In genomic region chr22:21015051-21016006, GRCh38 we compare ENCODE assay signal across 8 cellular contexts. TPM values are rescaled to one million over a fixed set of nuclear protein-coding genes. Genes with fewer than 3 reads are reported as not detected.
DNase-seq lines count a peak whose midpoint lies in the region; ATAC-seq and TF ChIP-seq lines count a peak whose summit lies in the region.

P2RX6 (plus strand) TSS chr22:21015165; CDS start chr22:21015175, 10 bp downstream.

- intact Hi-C loops in dorsolateral prefrontal cortex (cut with DNase I): no loop called here

- peak; percentile 33 for DNase-seq in AG10803 (ENCODE audit: low read depth)
- peak; percentile 53 for DNase-seq in MV-4-11 (lab: John Stamatoyannopoulos, UW)
- DNase-seq in dorsolateral prefrontal cortex: peak in 5 of 10 donors; percentile 38 to 69 (median 56)
- no peak for DNase-seq in myocyte (ENCODE audit: low read depth)
- no peak for DNase-seq in SW 1271 (lab: John Stamatoyannopoulos, UW)
- DNase-seq in retina: no peak

- no peak for ATAC-seq in GM18520 (IDR thresholded peaks at IDR 0.05; ENCODE audit: unreplicated experiment)
- no peak for ATAC-seq in GM19397 (IDR thresholded peaks at IDR 0.05; ENCODE audit: unreplicated experiment)

- no peak for TF ChIP-seq CTCF in AG10803 (conservative IDR thresholded peaks at IDR 0.05; ENCODE audit: low read length)
- no peak for TF ChIP-seq CTCF in dorsolateral prefrontal cortex (IDR thresholded peaks at IDR 0.05 in 54 of 56, conservative IDR thresholded peaks at IDR 0.05 in 2 of 56; ENCODE audit: low read depth in 1 of 56, partially characterized antibody in 56 of 56)

- peak within 1 kb of the TSS; percentile 69 for H3K4me3 ChIP-seq in AG10803 (ENCODE audit: low read length)
- peak within 1 kb of the TSS; percentile 48 to 95 (median 73) for H3K4me3 ChIP-seq in dorsolateral prefrontal cortex

- H3K27me3 ChIP-seq in dorsolateral prefrontal cortex: no peaks in the 10 kb centered on the region

- peak within 1 kb of the TSS in 55 of 59 donors; percentile 1 to 88 (median 74) for H3K27ac ChIP-seq in dorsolateral prefrontal cortex

RNA-seq across cellular contexts. Expression of gene P2RX6, which starts in this region (rescaled TPM):
- total RNA-seq in dorsolateral prefrontal cortex (10 to 100 TPM in 113 of 120 experiments, 1 to 10 TPM in 7; 8.0 to 33.6 (median 14.2) TPM), myocyte (72.8 and 103 TPM in 2 replicates)
- polyA plus RNA-seq in myocyte (2012): 47.3 TPM

Comparison
In these comparisons a context has a peak if more than half of its experiments do, and no peak if none do; other contexts are left out.
1. DNase-seq: peak in AG10803 (single experiment) and MV-4-11 (single experiment); none in myocyte (single experiment), SW 1271 (0 of 2) and retina (single experiment).